Comparison of ENCODE assay signal across 18 cellular contexts in the genomic region with DNA sequence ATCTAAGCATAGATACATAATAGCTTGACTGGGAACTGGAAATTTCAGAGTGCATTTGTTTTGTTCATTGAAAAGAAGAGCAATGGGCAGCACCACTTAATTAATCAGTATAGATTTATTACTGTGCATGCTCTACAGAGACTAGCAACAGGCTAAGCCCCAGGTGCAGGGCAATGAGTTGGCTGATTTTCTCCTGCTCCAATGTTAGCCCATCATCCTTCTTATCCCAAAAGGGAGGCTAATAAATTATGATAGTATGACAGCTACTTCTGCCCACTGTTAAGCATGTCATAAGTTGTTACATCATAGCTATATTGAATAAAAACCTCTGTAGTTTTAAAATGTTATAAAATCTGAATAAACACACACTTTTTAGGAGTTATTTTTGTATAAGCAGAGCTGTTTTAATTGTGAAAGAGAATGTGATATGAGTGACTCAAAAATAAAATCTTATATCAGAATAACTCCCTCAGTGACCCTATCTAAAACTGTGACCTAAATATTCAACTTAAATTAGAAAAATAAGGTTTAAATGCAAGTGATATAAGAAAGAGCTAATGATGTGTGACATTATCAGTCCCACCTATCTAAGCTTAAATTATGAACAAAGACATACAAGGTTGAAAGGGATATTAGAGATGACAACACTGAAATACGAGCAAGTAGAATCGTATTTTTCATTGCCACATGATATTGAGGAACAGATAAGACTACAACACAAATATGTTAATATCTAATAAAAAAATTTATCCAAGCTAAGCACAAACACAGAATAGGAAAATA.
DNase-seq lines count a peak whose midpoint lies in the region; ATAC-seq and TF ChIP-seq lines count a peak whose summit lies in the region.
"Had no signal": no experiment of that assay in that cellular context is flagged by ENCODE, and none has a peak within 500 bp of the region (broad histone marks: within the 10 kb centered on the region; RNA-seq: fewer than 3 reads in every experiment).

No MANE protein-coding gene starts in this region.

- no peak overlapping the region for H3K9ac ChIP-seq in smooth muscle cell (ENCODE audit: low read depth)
- H3K9ac ChIP-seq: BLaER1 treated with 17β-estradiol and CSF1 and Interleukin-3, amounts not matched to agents 10 nM and 100 nM; GM23248 had no signal

- H2AFZ ChIP-seq in smooth muscle cell (ENCODE audit: low read depth) (no peak overlapping the region), GM23338 (no peak overlapping the region)
- H2AFZ ChIP-seq: GM23248 had no signal

- H3F3A ChIP-seq in smooth muscle cell (ENCODE audit: low read depth): no peaks in the 10 kb centered on the region
- no peaks in the 10 kb centered on the region for H3F3A ChIP-seq in GM23338 (replicated peaks; ENCODE audit: low read depth)

- H3K36me3 ChIP-seq in smooth muscle cell (ENCODE audit: low read depth) (no peaks in the 10 kb centered on the region), GM23338 (ENCODE audit: insufficient read depth) (peaks cover 10% of the 10 kb centered on the region; the same call in 1 of the 2 replicates)
- H3K36me3 ChIP-seq: BLaER1 treated with 17β-estradiol and CSF1 and Interleukin-3, amounts not matched to agents 10 nM and 100 nM had no signal

- H3K4me3 ChIP-seq in smooth muscle cell (no peak overlapping the region), GM23338 (no peak overlapping the region)
- H3K4me3 ChIP-seq: BLaER1 treated with 17β-estradiol and CSF1 and Interleukin-3, amounts not matched to agents 10 nM and 100 nM; GM12878; GM23248 had no signal

- peaks cover 3% of the 10 kb centered on the region for H3K9me3 ChIP-seq in smooth muscle cell (replicated peaks; ENCODE audit: low read depth)

- no peak overlapping the region for H3K4me3 Mint-ChIP-seq in GM23338
- H3K4me3 Mint-ChIP-seq: CD8-positive, alpha-beta T cell had no signal

- H3K27me3 Mint-ChIP-seq in GM23338 (ENCODE audit: insufficient read depth, low read depth, poor library complexity): peaks cover 2% of the 10 kb centered on the region

- no peak for ATAC-seq in GM23338
- ATAC-seq: CD8-positive, alpha-beta T cell; GM12878 had no signal

- 96% methylated on average over 2 of the region's 2 CpGs for WGBS in smooth muscle cell (ENCODE audit: low lambda C conversion rate)

- peaks cover 19% of the 10 kb centered on the region; the same call in 1 of the 3 replicates for H3K36me3 Mint-ChIP-seq in GM23338 (ENCODE audit: low read depth)
- H3K36me3 Mint-ChIP-seq: CD8-positive, alpha-beta T cell had no signal

- no peaks in the 10 kb centered on the region for H3K4me1 Mint-ChIP-seq in GM23338

- H3K4me2 ChIP-seq in smooth muscle cell: no peak overlapping the region
- no peak overlapping the region for H3K4me2 ChIP-seq in GM23338
- H3K4me2 ChIP-seq: BLaER1 treated with 17β-estradiol and CSF1 and Interleukin-3, amounts not matched to agents 10 nM and 100 nM had no signal

- peak in 2 of 3 experiments; percentile 25 to 58 for DNase-seq in NCI-H1417 (lab: John Stamatoyannopoulos, UW)
- no peak for DNase-seq in NCI-H1417 treated with DMSO at 0.1 percent for 48 hours (lab: John Stamatoyannopoulos, UW)
- DNase-seq in NCI-H69 (lab: John Stamatoyannopoulos, UW): peak; percentile 32
- peak; percentile 64 for DNase-seq in amniotic epithelial cell (ENCODE audit: low read depth)
- DNase-seq in smooth muscle cell (lab: John Stamatoyannopoulos, UW; ENCODE audit: unreplicated experiment): no peak
- no peak for DNase-seq in NCI-H2081 (lab: John Stamatoyannopoulos, UW)
- DNase-seq in GM23338 (ENCODE audit: low spot score): no peak
- DNase-seq: 8988T; Calu3; CD8-positive, alpha-beta T cell; DMS53; DND-41; EL; GM23248; HCEC 1CT had no signal

- TF ChIP-seq CTCF in smooth muscle cell (IDR thresholded peaks at IDR 0.05; ENCODE audit: borderline replicate concordance, insufficient read depth, poor library complexity, severe bottlenecking) (no peak), GM23338 (conservative IDR thresholded peaks at IDR 0.05; ENCODE audit: low read depth in 2 of 2) (no peak)

- H3K27ac ChIP-seq in smooth muscle cell (ENCODE audit: low read depth): no peak overlapping the region
- no peak overlapping the region for H3K27ac ChIP-seq in GM23338 (ENCODE audit: low read depth)
- H3K27ac ChIP-seq: BLaER1 treated with 17β-estradiol and CSF1 and Interleukin-3, amounts not matched to agents 10 nM and 100 nM; GM23248; HL-60 had no signal

- H4K20me1 ChIP-seq in smooth muscle cell (ENCODE audit: low read depth) (no peaks in the 10 kb centered on the region), GM23338 (replicated peaks; ENCODE audit: insufficient read depth) (no peaks in the 10 kb centered on the region)
- H4K20me1 ChIP-seq: BLaER1 treated with 17β-estradiol and CSF1 and Interleukin-3, amounts not matched to agents 10 nM and 100 nM had no signal

- no peak overlapping the region for H3K27ac Mint-ChIP-seq in GM23338
- H3K27ac Mint-ChIP-seq: CD8-positive, alpha-beta T cell had no signal

- H3K4me1 ChIP-seq in smooth muscle cell (ENCODE audit: low read depth): no peaks in the 10 kb centered on the region
- no peaks in the 10 kb centered on the region for H3K4me1 ChIP-seq in GM23338 (ENCODE audit: insufficient read depth)
- H3K4me1 ChIP-seq: BLaER1 treated with 17β-estradiol and CSF1 and Interleukin-3, amounts not matched to agents 10 nM and 100 nM had no signal

- H3K9me3 Mint-ChIP-seq in GM23338: peaks cover 38% of the 10 kb centered on the region

- no peaks in the 10 kb centered on the region for H3K79me2 ChIP-seq in smooth muscle cell (ENCODE audit: low read depth)
- H3K79me2 ChIP-seq in GM23338 (replicated peaks; ENCODE audit: insufficient read depth): no peaks in the 10 kb centered on the region

- H3K27me3 ChIP-seq in smooth muscle cell (ENCODE audit: low read depth) (no peaks in the 10 kb centered on the region), GM23338 (ENCODE audit: insufficient read depth) (no peaks in the 10 kb centered on the region)
- H3K27me3 ChIP-seq: BLaER1 treated with 17β-estradiol and CSF1 and Interleukin-3, amounts not matched to agents 10 nM and 100 nM had no signal

- no peaks in the 10 kb centered on the region for H3K9me2 ChIP-seq in GM23338 (ENCODE audit: insufficient read depth)

TF ChIP-seq in GM23338, 12 proteins besides CTCF, POLR2A, EP300 and RAD21 (continues in another document):
- TF ChIP-seq ZNF331 (CRISPR knock-in tag; IDR thresholded peaks at IDR 0.05; ENCODE audit: low read depth) (no peak), EZH2phosphoT487 (IDR thresholded peaks at IDR 0.05; ENCODE audit: unreplicated experiment) (no peak), NANOG (IDR thresholded peaks at IDR 0.05; ENCODE audit: borderline replicate concordance) (no peak)
- TF ChIP-seq, protein P1, sequence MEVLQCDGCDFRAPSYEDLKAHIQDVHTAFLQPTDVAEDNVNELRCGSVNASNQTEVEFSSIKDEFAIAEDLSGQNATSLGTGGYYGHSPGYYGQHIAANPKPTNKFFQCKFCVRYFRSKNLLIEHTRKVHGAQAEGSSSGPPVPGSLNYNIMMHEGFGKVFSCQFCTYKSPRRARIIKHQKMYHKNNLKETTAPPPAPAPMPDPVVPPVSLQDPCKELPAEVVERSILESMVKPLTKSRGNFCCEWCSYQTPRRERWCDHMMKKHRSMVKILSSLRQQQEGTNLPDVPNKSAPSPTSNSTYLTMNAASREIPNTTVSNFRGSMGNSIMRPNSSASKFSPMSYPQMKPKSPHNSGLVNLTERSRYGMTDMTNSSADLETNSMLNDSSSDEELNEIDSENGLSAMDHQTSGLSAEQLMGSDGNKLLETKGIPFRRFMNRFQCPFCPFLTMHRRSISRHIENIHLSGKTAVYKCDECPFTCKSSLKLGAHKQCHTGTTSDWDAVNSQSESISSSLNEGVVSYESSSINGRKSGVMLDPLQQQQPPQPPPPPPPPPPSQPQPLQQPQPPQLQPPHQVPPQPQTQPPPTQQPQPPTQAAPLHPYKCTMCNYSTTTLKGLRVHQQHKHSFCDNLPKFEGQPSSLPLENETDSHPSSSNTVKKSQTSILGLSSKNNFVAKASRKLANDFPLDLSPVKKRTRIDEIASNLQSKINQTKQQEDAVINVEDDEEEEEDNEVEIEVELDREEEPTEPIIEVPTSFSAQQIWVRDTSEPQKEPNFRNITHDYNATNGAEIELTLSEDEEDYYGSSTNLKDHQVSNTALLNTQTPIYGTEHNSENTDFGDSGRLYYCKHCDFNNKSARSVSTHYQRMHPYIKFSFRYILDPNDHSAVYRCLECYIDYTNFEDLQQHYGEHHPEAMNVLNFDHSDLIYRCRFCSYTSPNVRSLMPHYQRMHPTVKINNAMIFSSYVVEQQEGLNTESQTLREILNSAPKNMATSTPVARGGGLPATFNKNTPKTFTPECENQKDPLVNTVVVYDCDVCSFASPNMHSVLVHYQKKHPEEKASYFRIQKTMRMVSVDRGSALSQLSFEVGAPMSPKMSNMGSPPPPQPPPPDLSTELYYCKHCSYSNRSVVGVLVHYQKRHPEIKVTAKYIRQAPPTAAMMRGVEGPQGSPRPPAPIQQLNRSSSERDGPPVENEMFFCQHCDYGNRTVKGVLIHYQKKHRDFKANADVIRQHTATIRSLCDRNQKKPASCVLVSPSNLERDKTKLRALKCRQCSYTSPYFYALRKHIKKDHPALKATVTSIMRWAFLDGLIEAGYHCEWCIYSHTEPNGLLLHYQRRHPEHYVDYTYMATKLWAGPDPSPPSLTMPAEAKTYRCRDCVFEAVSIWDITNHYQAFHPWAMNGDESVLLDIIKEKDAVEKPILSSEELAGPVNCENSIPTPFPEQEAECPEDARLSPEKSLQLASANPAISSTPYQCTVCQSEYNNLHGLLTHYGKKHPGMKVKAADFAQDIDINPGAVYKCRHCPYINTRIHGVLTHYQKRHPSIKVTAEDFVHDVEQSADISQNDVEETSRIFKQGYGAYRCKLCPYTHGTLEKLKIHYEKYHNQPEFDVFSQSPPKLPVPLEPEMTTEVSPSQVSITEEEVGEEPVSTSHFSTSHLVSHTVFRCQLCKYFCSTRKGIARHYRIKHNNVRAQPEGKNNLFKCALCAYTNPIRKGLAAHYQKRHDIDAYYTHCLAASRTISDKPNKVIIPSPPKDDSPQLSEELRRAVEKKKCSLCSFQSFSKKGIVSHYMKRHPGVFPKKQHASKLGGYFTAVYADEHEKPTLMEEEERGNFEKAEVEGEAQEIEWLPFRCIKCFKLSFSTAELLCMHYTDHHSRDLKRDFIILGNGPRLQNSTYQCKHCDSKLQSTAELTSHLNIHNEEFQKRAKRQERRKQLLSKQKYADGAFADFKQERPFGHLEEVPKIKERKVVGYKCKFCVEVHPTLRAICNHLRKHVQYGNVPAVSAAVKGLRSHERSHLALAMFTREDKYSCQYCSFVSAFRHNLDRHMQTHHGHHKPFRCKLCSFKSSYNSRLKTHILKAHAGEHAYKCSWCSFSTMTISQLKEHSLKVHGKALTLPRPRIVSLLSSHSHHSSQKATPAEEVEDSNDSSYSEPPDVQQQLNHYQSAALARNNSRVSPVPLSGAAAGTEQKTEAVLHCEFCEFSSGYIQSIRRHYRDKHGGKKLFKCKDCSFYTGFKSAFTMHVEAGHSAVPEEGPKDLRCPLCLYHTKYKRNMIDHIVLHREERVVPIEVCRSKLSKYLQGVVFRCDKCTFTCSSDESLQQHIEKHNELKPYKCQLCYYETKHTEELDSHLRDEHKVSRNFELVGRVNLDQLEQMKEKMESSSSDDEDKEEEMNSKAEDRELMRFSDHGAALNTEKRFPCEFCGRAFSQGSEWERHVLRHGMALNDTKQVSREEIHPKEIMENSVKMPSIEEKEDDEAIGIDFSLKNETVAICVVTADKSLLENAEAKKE (CRISPR knock-in tag; IDR thresholded peaks at IDR 0.05): no peak

Comparison
In these comparisons a context has a peak if more than half of its experiments do, and no peak if none do; other contexts are left out.
1. DNase-seq: peak in NCI-H1417 (2 of 3), NCI-H69 (single experiment) and amniotic epithelial cell (single experiment); none in NCI-H1417 treated with DMSO at 0.1 percent for 48 hours (single experiment), smooth muscle cell (single experiment), NCI-H2081 (0 of 2) and GM23338 (single experiment).